ENCODE assay signal across 8 cellular contexts in the genomic region with DNA sequence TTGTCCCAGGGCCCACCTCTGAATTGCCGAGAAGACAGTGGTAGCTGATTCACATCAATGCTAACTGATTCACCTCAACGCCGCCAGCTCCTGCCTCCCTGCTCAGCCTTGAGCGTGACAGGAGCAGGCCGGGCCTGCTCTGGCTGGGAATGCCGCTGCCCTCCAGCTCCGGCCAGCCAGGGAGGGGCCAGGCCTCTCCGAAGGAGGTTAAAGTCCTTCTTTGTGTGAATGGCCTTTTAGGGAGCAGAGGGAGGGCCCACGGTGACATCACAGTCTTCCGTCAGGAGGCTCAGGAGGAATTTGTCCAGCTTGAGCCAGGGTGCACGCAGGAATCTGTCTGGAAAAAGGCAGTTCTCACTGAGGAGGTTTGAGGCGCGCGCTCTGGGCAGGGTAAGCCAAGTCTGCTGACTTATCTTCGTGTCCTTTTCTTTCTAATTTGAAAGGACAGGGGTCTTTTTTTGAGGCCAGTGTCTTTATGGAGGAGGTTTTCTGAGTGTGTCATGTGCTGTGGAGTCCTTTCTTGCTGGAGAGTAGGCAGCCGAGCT.
DNase-seq lines count a peak whose midpoint lies in the region; ATAC-seq and TF ChIP-seq lines count a peak whose summit lies in the region.

No MANE protein-coding gene starts in this region.

- H2BK5ac ChIP-seq in mesenchymal stem cell (ENCODE audit: low read depth, low read length, poor library complexity, severe bottlenecking): no peak overlapping the region

- no peaks in the 10 kb centered on the region for H3K27me3 Mint-ChIP-seq in activated CD4-positive, alpha-beta T cell treated with anti-CD3 and anti-CD28 coated beads, Interleukin-2, amount 10 ng/mL, durations not matched to agents 24 days and 14 days
- H3K27me3 Mint-ChIP-seq in type B pancreatic cell: no peaks in the 10 kb centered on the region

- TF ChIP-seq CTCF in dorsolateral prefrontal cortex (IDR thresholded peaks at IDR 0.05 in 54 of 56, conservative IDR thresholded peaks at IDR 0.05 in 2 of 56; ENCODE audit: low read depth in 1 of 56, partially characterized antibody in 56 of 56) (no peak), type B pancreatic cell (conservative IDR thresholded peaks at IDR 0.05) (no peak)

- no peak overlapping the region for H3K23ac ChIP-seq in mesenchymal stem cell (ENCODE audit: low read length in 2 of 2)

- H3K4me2 ChIP-seq in mesenchymal stem cell (ENCODE audit: low read length, poor library complexity, severe bottlenecking): peak overlapping the region; percentile 47

- peak overlapping the region in 49 of 59 donors; percentile 0 to 81 (median 52) for H3K27ac ChIP-seq in dorsolateral prefrontal cortex
- peak overlapping the region; percentile 95 for H3K27ac ChIP-seq in mesenchymal stem cell (ENCODE audit: low read length, poor library complexity, severe bottlenecking)

- H3K27me3 ChIP-seq in dorsolateral prefrontal cortex (no peaks in the 10 kb centered on the region), mesenchymal stem cell (ENCODE audit: control insufficient read depth in 1 of 2, insufficient read depth in 1 of 2, low read length in 2 of 2) (no peaks in the 10 kb centered on the region)

- peak overlapping the region; percentile 82 to 85 for H3K18ac ChIP-seq in mesenchymal stem cell (ENCODE audit: low read depth in 1 of 2, low read length in 2 of 2)

- peak overlapping the region in 1 of 2 experiments; percentile 61 for H3K4ac ChIP-seq in mesenchymal stem cell (ENCODE audit: low read depth in 1 of 2, low read length in 2 of 2)

- no peak overlapping the region for H3K14ac ChIP-seq in mesenchymal stem cell (ENCODE audit: low read length in 2 of 2)

- H3K36me3 Mint-ChIP-seq in activated CD4-positive, alpha-beta T cell treated with anti-CD3 and anti-CD28 coated beads, Interleukin-2, amount 10 ng/mL, durations not matched to agents 24 days and 14 days (ENCODE audit: low read depth): no peaks in the 10 kb centered on the region
- H3K36me3 Mint-ChIP-seq in type B pancreatic cell: no peaks in the 10 kb centered on the region

- peak overlapping the region; percentile 66 for H3K4me3 Mint-ChIP-seq in activated CD4-positive, alpha-beta T cell treated with anti-CD3 and anti-CD28 coated beads, Interleukin-2, amount 10 ng/mL, durations not matched to agents 24 days and 14 days
- H3K4me3 Mint-ChIP-seq in type B pancreatic cell: peak overlapping the region; percentile 82

- H3K9ac ChIP-seq in mesenchymal stem cell (ENCODE audit: low read length): peak overlapping the region; percentile 87

- H3K79me1 ChIP-seq in mesenchymal stem cell (replicated peaks; ENCODE audit: low read length, poor library complexity, severe bottlenecking): peaks cover 7% of the 10 kb centered on the region

- H3K4me3 ChIP-seq in dorsolateral prefrontal cortex: peak overlapping the region in 32 of 59 donors; percentile 0 to 45 (median 14)
- H3K4me3 ChIP-seq in mesenchymal stem cell (ENCODE audit: insufficient read depth in 1 of 2, low read depth in 1 of 2, low read length in 2 of 2): peak overlapping the region in 1 of 2 experiments; percentile 53

- no peaks in the 10 kb centered on the region for H3K9me3 ChIP-seq in mesenchymal stem cell (ENCODE audit: control insufficient read depth, low read length)

- H3K27ac Mint-ChIP-seq in activated CD4-positive, alpha-beta T cell treated with anti-CD3 and anti-CD28 coated beads, Interleukin-2, amount 10 ng/mL, durations not matched to agents 24 days and 14 days: peak overlapping the region; percentile 71
- peak overlapping the region; percentile 88 for H3K27ac Mint-ChIP-seq in type B pancreatic cell

- 7% methylated on average over 15 of the region's 16 CpGs for whole genome bisulfite sequencing in mesenchymal stem cell

- peaks cover 46% of the 10 kb centered on the region for H3K4me1 ChIP-seq in mesenchymal stem cell (ENCODE audit: control insufficient read depth, insufficient read depth, low read depth, low read length)

- H2BK15ac ChIP-seq in mesenchymal stem cell (ENCODE audit: low read depth, poor library complexity, severe bottlenecking): peak overlapping the region; percentile 44

- no peak overlapping the region for H2AK5ac ChIP-seq in mesenchymal stem cell (ENCODE audit: low read length, severe bottlenecking)

- peak overlapping the region; percentile 21 for H2BK120ac ChIP-seq in mesenchymal stem cell (ENCODE audit: low read depth, low read length)

- H4K91ac ChIP-seq in mesenchymal stem cell (ENCODE audit: low read length): no peak overlapping the region

- H2BK12ac ChIP-seq in mesenchymal stem cell (ENCODE audit: low read length in 2 of 2): peak overlapping the region in 1 of 2 experiments; percentile 57

- intact Hi-C loops in activated CD4-positive, alpha-beta T cell treated with anti-CD3 and anti-CD28 coated beads, Interleukin-2, amount 10 ng/mL, durations not matched to agents 24 days and 14 days (cut with micrococcal nuclease): no loop called here
- intact Hi-C loops in dorsolateral prefrontal cortex (cut with DNase I): no loop called here

- ATAC-seq in HG03095 (IDR thresholded peaks at IDR 0.05; ENCODE audit: unreplicated experiment): no peak

- no peak overlapping the region for H2AFZ ChIP-seq in mesenchymal stem cell (ENCODE audit: low read depth, low read length)

- H3K36me3 ChIP-seq in mesenchymal stem cell (ENCODE audit: control insufficient read depth in 1 of 2, insufficient read depth in 2 of 2, low read depth in 1 of 2, low read length in 2 of 2): peaks cover 4 to 48% of the 10 kb centered on the region in 2 experiments

- DNase-seq in activated CD4-positive, alpha-beta T cell treated with anti-CD3 and anti-CD28 coated beads, Interleukin-2, amount 10 ng/mL, durations not matched to agents 24 days and 14 days: no peak
- DNase-seq in activated CD4-positive, alpha-beta T cell treated with anti-CD3 and anti-CD28 coated beads for 1 hour: no peak
- DNase-seq in dorsolateral prefrontal cortex: peak in 2 of 10 donors; percentile 7 to 31
- peak; percentile 99 for DNase-seq in mesenchymal stem cell
- no peak for DNase-seq in type B pancreatic cell (ENCODE audit: extremely low spot score, unreplicated experiment)
- DNase-seq in NCI-H524 treated with DMSO at 0.1 percent for 48 hours (lab: John Stamatoyannopoulos, UW): no peak
- DNase-seq in DMS79 (lab: John Stamatoyannopoulos, UW): no peak

- no peaks in the 10 kb centered on the region for H3K9me3 Mint-ChIP-seq in activated CD4-positive, alpha-beta T cell treated with anti-CD3 and anti-CD28 coated beads, Interleukin-2, amount 10 ng/mL, durations not matched to agents 24 days and 14 days
- no peaks in the 10 kb centered on the region for H3K9me3 Mint-ChIP-seq in type B pancreatic cell

- peaks cover 35% of the 10 kb centered on the region for H3K4me1 Mint-ChIP-seq in activated CD4-positive, alpha-beta T cell treated with anti-CD3 and anti-CD28 coated beads, Interleukin-2, amount 10 ng/mL, durations not matched to agents 24 days and 14 days
- H3K4me1 Mint-ChIP-seq in type B pancreatic cell (ENCODE audit: unreplicated experiment): peaks cover 73% of the 10 kb centered on the region

- peak overlapping the region; percentile 62 for H4K8ac ChIP-seq in mesenchymal stem cell (ENCODE audit: low read length)
